In genomic region chr1:10494754-10495474, GRCh38 we compare ENCODE assay signal across 1 cellular context.
TF ChIP-seq lines count a peak whose summit lies in the region.

No MANE protein-coding gene starts in this region.

TF ChIP-seq in HepG2, 621 proteins besides CTCF, POLR2A, EP300 and RAD21 (continued from another document and continues in another):
- TF ChIP-seq, protein P1, sequence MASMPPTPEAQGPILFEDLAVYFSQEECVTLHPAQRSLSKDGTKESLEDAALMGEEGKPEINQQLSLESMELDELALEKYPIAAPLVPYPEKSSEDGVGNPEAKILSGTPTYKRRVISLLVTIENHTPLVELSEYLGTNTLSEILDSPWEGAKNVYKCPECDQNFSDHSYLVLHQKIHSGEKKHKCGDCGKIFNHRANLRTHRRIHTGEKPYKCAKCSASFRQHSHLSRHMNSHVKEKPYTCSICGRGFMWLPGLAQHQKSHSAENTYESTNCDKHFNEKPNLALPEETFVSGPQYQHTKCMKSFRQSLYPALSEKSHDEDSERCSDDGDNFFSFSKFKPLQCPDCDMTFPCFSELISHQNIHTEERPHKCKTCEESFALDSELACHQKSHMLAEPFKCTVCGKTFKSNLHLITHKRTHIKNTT (CRISPR knock-in tag; IDR thresholded peaks at IDR 0.05), result no peak
- TF ChIP-seq PAXIP1 (CRISPR knock-in tag; conservative IDR thresholded peaks at IDR 0.05) (0 out of 2 replicates have a peak, but pooled peaks have one; percentile 24), TBX2 (CRISPR knock-in tag; IDR thresholded peaks at IDR 0.05; ENCODE audit: borderline replicate concordance) (0 out of 2 replicates have a peak, but pooled peaks have one; percentile 30), KDM2A (CRISPR knock-in tag; IDR thresholded peaks at IDR 0.05; ENCODE audit: borderline replicate concordance, low read depth) (no peak; the same call in 1 of the 2 replicates), PATZ1 (CRISPR knock-in tag; IDR thresholded peaks at IDR 0.05) (no peak), CERS6 (CRISPR knock-in tag; IDR thresholded peaks at IDR 0.05) (no peak), ARID4A (CRISPR knock-in tag; IDR thresholded peaks at IDR 0.05; ENCODE audit: borderline replicate concordance) (peak; percentile 21; the same call in 1 of the 2 replicates), ZNF660 (CRISPR knock-in tag; IDR thresholded peaks at IDR 0.05; ENCODE audit: borderline replicate concordance, low read depth) (no peak), SOX13 (IDR thresholded peaks at IDR 0.05) (no peak), SOX13 (CRISPR knock-in tag; conservative IDR thresholded peaks at IDR 0.05 in 1 of 2, IDR thresholded peaks at IDR 0.05 in 1 of 2) (no peak), ELF3 (CRISPR knock-in tag; IDR thresholded peaks at IDR 0.05) (0 out of 2 replicates have a peak, but pooled peaks have one; percentile 24), THAP7 (CRISPR knock-in tag; IDR thresholded peaks at IDR 0.05) (no peak), ZFP36L1 (CRISPR knock-in tag; IDR thresholded peaks at IDR 0.05) (no peak), ZKSCAN5 (CRISPR knock-in tag; IDR thresholded peaks at IDR 0.05) (no peak), EEA1 (CRISPR knock-in tag; IDR thresholded peaks at IDR 0.05; ENCODE audit: borderline replicate concordance) (no peak), EZH2 (conservative IDR thresholded peaks at IDR 0.05; ENCODE audit: low read depth, low read length) (no peak), POGZ (CRISPR knock-in tag; IDR thresholded peaks at IDR 0.05) (no peak), MAFG (CRISPR knock-in tag; IDR thresholded peaks at IDR 0.05) (no peak), ZNF225 (CRISPR knock-in tag; IDR thresholded peaks at IDR 0.05) (no peak), RFX1 (IDR thresholded peaks at IDR 0.05) (no peak), MED1 (CRISPR knock-in tag; IDR thresholded peaks at IDR 0.05) (no peak), ZNF468 (CRISPR knock-in tag; IDR thresholded peaks at IDR 0.05) (no peak), HNRNPK (IDR thresholded peaks at IDR 0.05; ENCODE audit: low read depth, low read length, poor library complexity, severe bottlenecking) (no peak), SNAPC2 (CRISPR knock-in tag; IDR thresholded peaks at IDR 0.05) (no peak), ZC3H4 (CRISPR knock-in tag; IDR thresholded peaks at IDR 0.05; ENCODE audit: borderline replicate concordance) (no peak), SP1 (IDR thresholded peaks at IDR 0.05) (no peak), SP1 (CRISPR knock-in tag; IDR thresholded peaks at IDR 0.05) (no peak), SCMH1 (CRISPR knock-in tag; IDR thresholded peaks at IDR 0.05; ENCODE audit: borderline replicate concordance) (no peak), CEBPG (CRISPR knock-in tag; IDR thresholded peaks at IDR 0.05) (no peak), STAG1 (CRISPR knock-in tag; IDR thresholded peaks at IDR 0.05) (peak; percentile 80), RBAK (CRISPR knock-in tag; IDR thresholded peaks at IDR 0.05) (no peak), ONECUT2 (CRISPR knock-in tag; IDR thresholded peaks at IDR 0.05) (no peak), REPIN1 (CRISPR knock-in tag; IDR thresholded peaks at IDR 0.05; ENCODE audit: borderline replicate concordance, low read depth) (no peak), HNRNPH1 (optimal IDR thresholded peaks at IDR 0.05; ENCODE audit: low read depth, low read length) (no peak), SOX6 (IDR thresholded peaks at IDR 0.05) (no peak), SOX6 (CRISPR knock-in tag; IDR thresholded peaks at IDR 0.05) (peak; percentile 34; the same call in 1 of the 2 replicates), ZFX (CRISPR knock-in tag; IDR thresholded peaks at IDR 0.05; ENCODE audit: low read depth) (no peak), ZNF558 (CRISPR knock-in tag; IDR thresholded peaks at IDR 0.05; ENCODE audit: borderline replicate concordance) (no peak), THYN1 (CRISPR knock-in tag; IDR thresholded peaks at IDR 0.05; ENCODE audit: borderline replicate concordance, low read depth) (no peak), ZNF678 (CRISPR knock-in tag; IDR thresholded peaks at IDR 0.05) (no peak), ZNF747 (CRISPR knock-in tag; IDR thresholded peaks at IDR 0.05; ENCODE audit: borderline replicate concordance) (peak; percentile 34; the same call in 1 of the 2 replicates)
- TF ChIP-seq, protein P2, sequence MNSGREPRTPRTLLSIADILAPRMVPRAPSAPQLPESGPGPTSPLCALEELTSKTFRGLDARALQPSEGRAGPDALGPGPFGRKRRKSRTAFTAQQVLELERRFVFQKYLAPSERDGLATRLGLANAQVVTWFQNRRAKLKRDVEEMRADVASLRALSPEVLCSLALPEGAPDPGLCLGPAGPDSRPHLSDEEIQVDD (CRISPR knock-in tag; IDR thresholded peaks at IDR 0.05; ENCODE audit: borderline replicate concordance), result no peak
- TF ChIP-seq, protein P3, sequence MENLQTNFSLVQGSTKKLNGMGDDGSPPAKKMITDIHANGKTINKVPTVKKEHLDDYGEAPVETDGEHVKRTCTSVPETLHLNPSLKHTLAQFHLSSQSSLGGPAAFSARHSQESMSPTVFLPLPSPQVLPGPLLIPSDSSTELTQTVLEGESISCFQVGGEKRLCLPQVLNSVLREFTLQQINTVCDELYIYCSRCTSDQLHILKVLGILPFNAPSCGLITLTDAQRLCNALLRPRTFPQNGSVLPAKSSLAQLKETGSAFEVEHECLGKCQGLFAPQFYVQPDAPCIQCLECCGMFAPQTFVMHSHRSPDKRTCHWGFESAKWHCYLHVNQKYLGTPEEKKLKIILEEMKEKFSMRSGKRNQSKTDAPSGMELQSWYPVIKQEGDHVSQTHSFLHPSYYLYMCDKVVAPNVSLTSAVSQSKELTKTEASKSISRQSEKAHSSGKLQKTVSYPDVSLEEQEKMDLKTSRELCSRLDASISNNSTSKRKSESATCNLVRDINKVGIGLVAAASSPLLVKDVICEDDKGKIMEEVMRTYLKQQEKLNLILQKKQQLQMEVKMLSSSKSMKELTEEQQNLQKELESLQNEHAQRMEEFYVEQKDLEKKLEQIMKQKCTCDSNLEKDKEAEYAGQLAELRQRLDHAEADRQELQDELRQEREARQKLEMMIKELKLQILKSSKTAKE (CRISPR knock-in tag; IDR thresholded peaks at IDR 0.05; ENCODE audit: borderline replicate concordance), result no peak
- TF ChIP-seq, protein P4, sequence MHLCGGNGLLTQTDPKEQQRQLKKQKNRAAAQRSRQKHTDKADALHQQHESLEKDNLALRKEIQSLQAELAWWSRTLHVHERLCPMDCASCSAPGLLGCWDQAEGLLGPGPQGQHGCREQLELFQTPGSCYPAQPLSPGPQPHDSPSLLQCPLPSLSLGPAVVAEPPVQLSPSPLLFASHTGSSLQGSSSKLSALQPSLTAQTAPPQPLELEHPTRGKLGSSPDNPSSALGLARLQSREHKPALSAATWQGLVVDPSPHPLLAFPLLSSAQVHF (CRISPR knock-in tag; IDR thresholded peaks at IDR 0.05), result no peak
- TF ChIP-seq, protein P5, sequence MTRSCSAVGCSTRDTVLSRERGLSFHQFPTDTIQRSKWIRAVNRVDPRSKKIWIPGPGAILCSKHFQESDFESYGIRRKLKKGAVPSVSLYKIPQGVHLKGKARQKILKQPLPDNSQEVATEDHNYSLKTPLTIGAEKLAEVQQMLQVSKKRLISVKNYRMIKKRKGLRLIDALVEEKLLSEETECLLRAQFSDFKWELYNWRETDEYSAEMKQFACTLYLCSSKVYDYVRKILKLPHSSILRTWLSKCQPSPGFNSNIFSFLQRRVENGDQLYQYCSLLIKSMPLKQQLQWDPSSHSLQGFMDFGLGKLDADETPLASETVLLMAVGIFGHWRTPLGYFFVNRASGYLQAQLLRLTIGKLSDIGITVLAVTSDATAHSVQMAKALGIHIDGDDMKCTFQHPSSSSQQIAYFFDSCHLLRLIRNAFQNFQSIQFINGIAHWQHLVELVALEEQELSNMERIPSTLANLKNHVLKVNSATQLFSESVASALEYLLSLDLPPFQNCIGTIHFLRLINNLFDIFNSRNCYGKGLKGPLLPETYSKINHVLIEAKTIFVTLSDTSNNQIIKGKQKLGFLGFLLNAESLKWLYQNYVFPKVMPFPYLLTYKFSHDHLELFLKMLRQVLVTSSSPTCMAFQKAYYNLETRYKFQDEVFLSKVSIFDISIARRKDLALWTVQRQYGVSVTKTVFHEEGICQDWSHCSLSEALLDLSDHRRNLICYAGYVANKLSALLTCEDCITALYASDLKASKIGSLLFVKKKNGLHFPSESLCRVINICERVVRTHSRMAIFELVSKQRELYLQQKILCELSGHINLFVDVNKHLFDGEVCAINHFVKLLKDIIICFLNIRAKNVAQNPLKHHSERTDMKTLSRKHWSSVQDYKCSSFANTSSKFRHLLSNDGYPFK (CRISPR knock-in tag; IDR thresholded peaks at IDR 0.05; ENCODE audit: borderline replicate concordance), result no peak
